8 cellular contexts compared by ENCODE assay signal in genomic region chr13:53782400-53783030, GRCh38.
DNase-seq lines count a peak whose midpoint lies in the region; ATAC-seq and TF ChIP-seq lines count a peak whose summit lies in the region.

No MANE protein-coding gene starts in this region.

- peaks cover 0 to 4% (median 3%) of the 10 kb centered on the region in 3 donors for H3K4me1 ChIP-seq in skeletal muscle tissue (ENCODE audit: control insufficient read depth in 3 of 3, insufficient read depth in 3 of 3, low read length in 3 of 3)

- H3K27me3 Mint-ChIP-seq in CD4-positive, alpha-beta T cell, result no peaks in the 10 kb centered on the region

- peaks cover 6% of the 10 kb centered on the region for H3K4me1 Mint-ChIP-seq in CD4-positive, alpha-beta T cell (ENCODE audit: low read depth)

- no peaks in the 10 kb centered on the region for H3K9me3 ChIP-seq in CD4-positive, alpha-beta T cell (ENCODE audit: control insufficient read depth, low read length)
- no peaks in the 10 kb centered on the region for H3K9me3 ChIP-seq in skeletal muscle tissue (ENCODE audit: control insufficient read depth in 3 of 3, low read length in 3 of 3)

- POLR2A ChIA-PET in CD4-positive, alpha-beta T cell (lab: Charles Lee), result interaction anchor here (1.0 kb wide), 1 partner anchor 8 kb away, joined by 3 read pairs; no protein-coding TSS in a partner anchor

- no peak overlapping the region for H3K27ac ChIP-seq in CD4-positive, alpha-beta T cell (ENCODE audit: low read depth, low read length)
- H3K27ac ChIP-seq in skeletal muscle tissue (ENCODE audit: low read depth, low read length), result no peak overlapping the region

- H3K4me3 Mint-ChIP-seq in CD4-positive, alpha-beta T cell, result no peak overlapping the region

- intact Hi-C loops in CD4-positive, alpha-beta T cell (cut with DNase I, micrococcal nuclease), result no loop called here

- H3K9ac ChIP-seq in skeletal muscle tissue (ENCODE audit: low read depth in 1 of 3, low read length in 3 of 3), result peak overlapping the region in 2 of 3 donors; percentile 27 to 40

- in situ Hi-C loops in astrocyte of the cerebellum (cut with HindIII; ENCODE audit: low sequenced_read_pairs), result no loop called here

- no peaks in the 10 kb centered on the region for H3K27me3 ChIP-seq in CD4-positive, alpha-beta T cell (ENCODE audit: control insufficient read depth, insufficient read depth, low read length)
- H3K27me3 ChIP-seq in skeletal muscle tissue (ENCODE audit: control insufficient read depth in 3 of 3, insufficient read depth in 3 of 3, low read length in 3 of 3), result peaks cover 0 to 6% (median 4%) of the 10 kb centered on the region in 3 donors

- no peak overlapping the region for H3K27ac Mint-ChIP-seq in CD4-positive, alpha-beta T cell

- no peak for DNase-seq in CD4-positive, alpha-beta T cell
- DNase-seq in NCI-H460 (ENCODE audit: extremely low read depth, low read depth), result peak; percentile 54
- DNase-seq in astrocyte of the cerebellum (ENCODE audit: low read depth), result peak; percentile 43
- DNase-seq in iPS DF 19.7 (ENCODE audit: low read depth, low spot score), result peak; percentile 15
- DNase-seq in stimulated activated CD8-positive, alpha-beta memory T cell treated with anti-CD3 and anti-CD28 coated beads, Interleukin-4, amount 100 ng/mL, for 48 hours, result no peak

- no peak for ATAC-seq in CD4-positive, alpha-beta T cell (ENCODE audit: poor library complexity)
- peak; percentile 74 for ATAC-seq in GM19035 (IDR thresholded peaks at IDR 0.05; ENCODE audit: unreplicated experiment)
- ATAC-seq in HG03558 (IDR thresholded peaks at IDR 0.05; ENCODE audit: extremely low read depth, unreplicated experiment), result peak; percentile 40

- H3K4me3 ChIP-seq in astrocyte of the cerebellum (ENCODE audit: low read depth, low read length), result peak overlapping the region; percentile 16
- peak overlapping the region; percentile 39 to 69 (median 67) for H3K4me3 ChIP-seq in skeletal muscle tissue (ENCODE audit: low read length in 3 of 3)

- no peaks in the 10 kb centered on the region for H3K36me3 ChIP-seq in skeletal muscle tissue (ENCODE audit: control insufficient read depth in 3 of 3, insufficient read depth in 3 of 3, low read length in 3 of 3)

- CTCF ChIA-PET in CD4-positive, alpha-beta T cell (lab: Charles Lee), result no interaction called here

- no peaks in the 10 kb centered on the region for H3K36me3 Mint-ChIP-seq in CD4-positive, alpha-beta T cell (ENCODE audit: low read depth)

- no peaks in the 10 kb centered on the region for H3K9me3 Mint-ChIP-seq in CD4-positive, alpha-beta T cell

- peak; percentile 60 for TF ChIP-seq CTCF in CD4-positive, alpha-beta T cell (IDR thresholded peaks at IDR 0.05)
- TF ChIP-seq CTCF in astrocyte of the cerebellum (IDR thresholded peaks at IDR 0.05; ENCODE audit: low read depth, low read length, missing control alignments), result peak; percentile 71

Comparison
In these comparisons a context has a peak if more than half of its experiments do, and no peak if none do; other contexts are left out.
1. DNase-seq: peak in NCI-H460 (single experiment), astrocyte of the cerebellum (single experiment) and iPS DF 19.7 (single experiment); none in CD4-positive, alpha-beta T cell (0 of 10) and stimulated activated CD8-positive, alpha-beta memory T cell treated with anti-CD3 and anti-CD28 coated beads, Interleukin-4, amount 100 ng/mL, for 48 hours (single experiment).